ENCODE assay signal across 1 cellular context in genomic region chr3:46206284-46206683, GRCh38.
TF ChIP-seq lines count a peak whose summit lies in the region.

No MANE protein-coding gene starts in this region.

TF ChIP-seq in H1, 55 proteins besides CTCF, POLR2A, EP300 and RAD21:
- TF ChIP-seq MAFK (IDR thresholded peaks at IDR 0.05; ENCODE audit: low read depth, low read length) (0 out of 2 replicates have a peak, but pooled peaks have one; percentile 20), GABPA (IDR thresholded peaks at IDR 0.05; ENCODE audit: borderline replicate concordance, insufficient read depth, low read length) (no peak)
